In the genomic region with DNA sequence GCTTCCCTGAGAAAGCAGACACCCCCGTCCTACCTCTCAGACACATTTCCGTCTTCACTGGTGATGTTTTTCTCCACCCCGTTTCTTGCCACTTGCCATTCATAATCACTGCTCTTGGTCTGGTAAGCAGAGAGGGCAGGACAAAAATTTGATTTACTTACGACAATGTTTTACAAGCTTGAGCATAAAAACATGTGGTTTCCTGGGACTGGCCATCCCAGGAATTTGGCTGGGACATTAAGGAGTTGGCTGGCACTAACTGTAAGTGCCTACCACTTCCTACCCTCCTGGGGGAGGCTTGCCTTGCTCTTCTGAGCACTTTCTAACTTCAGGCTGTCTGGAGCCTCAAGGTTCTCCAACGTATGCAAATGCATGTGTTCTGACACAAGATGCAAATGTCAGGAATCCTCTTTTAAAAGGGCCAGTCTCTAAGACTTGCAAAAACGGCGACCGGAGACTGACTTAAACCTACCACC, we compare ENCODE assay signal across 10 cellular contexts. TPM values are rescaled to one million over a fixed set of nuclear protein-coding genes. Genes with fewer than 3 reads are reported as not detected.
DNase-seq lines count a peak whose midpoint lies in the region; ATAC-seq and TF ChIP-seq lines count a peak whose summit lies in the region.
"Had no signal": no experiment of that assay in that cellular context is flagged by ENCODE, and none has a peak within 500 bp of the region (broad histone marks: within the 10 kb centered on the region; RNA-seq: fewer than 3 reads in every experiment).

No MANE protein-coding gene starts in this region.

- CTCF ChIA-PET in activated CD4-positive, alpha-beta T cell treated with anti-CD3 and anti-CD28 coated beads, Interleukin-2, amount 10 ng/mL, durations not matched to agents 7 days and 5 days (lab: Charles Lee) = interaction anchor here (1.4 kb wide), 1 partner anchor 14 kb away, joined by 3 read pairs; no protein-coding TSS in a partner anchor

- H3K4me3 ChIP-seq in skeletal muscle satellite cell (ENCODE audit: low read length) = no peak overlapping the region
- H3K4me3 ChIP-seq: gastrocnemius medialis had no signal

- no peaks in the 10 kb centered on the region for H3K9me3 Mint-ChIP-seq in activated CD4-positive, alpha-beta T cell treated with anti-CD3 and anti-CD28 coated beads, Interleukin-2, amount 10 ng/mL, durations not matched to agents 7 days and 5 days
- no peaks in the 10 kb centered on the region for H3K9me3 Mint-ChIP-seq in activated naive CD8-positive, alpha-beta T cell treated with anti-CD3 and anti-CD28 coated beads, Interleukin-2, amount 10 ng/mL, durations not matched to agents 7 days and 5 days

- no peak for TF ChIP-seq CTCF in GM13977 (IDR thresholded peaks at IDR 0.05; ENCODE audit: extremely low read depth, insufficient read depth, missing control alignments)

- peaks cover 27% of the 10 kb centered on the region for H3K4me1 Mint-ChIP-seq in activated CD4-positive, alpha-beta T cell treated with anti-CD3 and anti-CD28 coated beads, Interleukin-2, amount 10 ng/mL, durations not matched to agents 7 days and 5 days
- H3K4me1 Mint-ChIP-seq in activated naive CD8-positive, alpha-beta T cell treated with anti-CD3 and anti-CD28 coated beads, Interleukin-2, amount 10 ng/mL, durations not matched to agents 7 days and 5 days = peaks cover 18% of the 10 kb centered on the region

- H3K36me3 ChIP-seq in skeletal muscle satellite cell (ENCODE audit: insufficient read depth, low read length) = no peaks in the 10 kb centered on the region
- H3K36me3 ChIP-seq: gastrocnemius medialis had no signal

- no peak for DNase-seq in activated CD4-positive, alpha-beta T cell treated with anti-CD3 and anti-CD28 coated beads, Interleukin-2, amount 10 ng/mL, durations not matched to agents 7 days and 5 days
- DNase-seq in activated CD4-positive, alpha-beta T cell treated with anti-CD3 and anti-CD28 coated beads, Interleukin-2, amount 50 U/mL, for 1 hour = no peak
- no peak for DNase-seq in activated naive CD8-positive, alpha-beta T cell treated with anti-CD3 and anti-CD28 coated beads, Interleukin-2, amount 10 ng/mL, durations not matched to agents 7 days and 5 days
- DNase-seq in GM13977 (ENCODE audit: low spot score) = no peak
- no peak for DNase-seq in NCI-H1417 (lab: John Stamatoyannopoulos, UW)
- DNase-seq: gastrocnemius medialis had no signal

- peaks cover 15% of the 10 kb centered on the region for H3K4me1 ChIP-seq in skeletal muscle satellite cell (ENCODE audit: control insufficient read depth, insufficient read depth, low read length)
- H3K4me1 ChIP-seq: gastrocnemius medialis had no signal

- in situ Hi-C loops in GM13977 (cut with MboI; ENCODE audit: low pct_unique_long_range_greater_than_20kb, low sequenced_read_pairs, unreplicated experiment) = no loop called here

- POLR2A ChIA-PET in activated CD4-positive, alpha-beta T cell treated with anti-CD3 and anti-CD28 coated beads, Interleukin-2, amount 10 ng/mL, durations not matched to agents 7 days and 5 days (lab: Charles Lee) = interaction anchor here (0.6 kb wide), 1 partner anchor 229 kb away, joined by 3 read pairs; no protein-coding TSS in a partner anchor
- POLR2A ChIA-PET in activated naive CD8-positive, alpha-beta T cell treated with anti-CD3 and anti-CD28 coated beads, Interleukin-2, amount 10 ng/mL, durations not matched to agents 7 days and 5 days (lab: Charles Lee) = interaction anchor here (0.7 to 1.3 kb wide), 2 partner anchors 28 to 226 kb away, joined by 3 to 6 read pairs; no protein-coding TSS in a partner anchor

- no peaks in the 10 kb centered on the region for H3K9me3 ChIP-seq in skeletal muscle satellite cell (replicated peaks; ENCODE audit: low read length)
- H3K9me3 ChIP-seq: gastrocnemius medialis had no signal

- H3K36me3 Mint-ChIP-seq in activated CD4-positive, alpha-beta T cell treated with anti-CD3 and anti-CD28 coated beads, Interleukin-2, amount 10 ng/mL, durations not matched to agents 7 days and 5 days (ENCODE audit: low read depth) = no peaks in the 10 kb centered on the region
- H3K36me3 Mint-ChIP-seq in activated naive CD8-positive, alpha-beta T cell treated with anti-CD3 and anti-CD28 coated beads, Interleukin-2, amount 10 ng/mL, durations not matched to agents 7 days and 5 days = no peaks in the 10 kb centered on the region

- H3K27me3 Mint-ChIP-seq in activated CD4-positive, alpha-beta T cell treated with anti-CD3 and anti-CD28 coated beads, Interleukin-2, amount 10 ng/mL, durations not matched to agents 7 days and 5 days = peaks cover 2% of the 10 kb centered on the region
- H3K27me3 Mint-ChIP-seq in activated naive CD8-positive, alpha-beta T cell treated with anti-CD3 and anti-CD28 coated beads, Interleukin-2, amount 10 ng/mL, durations not matched to agents 7 days and 5 days = peaks cover 10% of the 10 kb centered on the region

- H3K27me3 ChIP-seq in skeletal muscle satellite cell (ENCODE audit: control insufficient read depth, insufficient read depth, low read length) = peaks cover 9% of the 10 kb centered on the region

- peak overlapping the region; percentile 60 for H3K4me2 ChIP-seq in skeletal muscle satellite cell (ENCODE audit: low read length)

- H3K4me3 Mint-ChIP-seq in activated CD4-positive, alpha-beta T cell treated with anti-CD3 and anti-CD28 coated beads, Interleukin-2, amount 10 ng/mL, durations not matched to agents 7 days and 5 days = peak overlapping the region; percentile 60
- H3K4me3 Mint-ChIP-seq in activated naive CD8-positive, alpha-beta T cell treated with anti-CD3 and anti-CD28 coated beads, Interleukin-2, amount 10 ng/mL, durations not matched to agents 7 days and 5 days = peak overlapping the region; percentile 77

- H3K9ac ChIP-seq in skeletal muscle satellite cell (ENCODE audit: low read depth, low read length) = no peak overlapping the region

- peak; percentile 15 for ATAC-seq in HG02938 (IDR thresholded peaks at IDR 0.05; ENCODE audit: unreplicated experiment)
- ATAC-seq in activated naive CD8-positive, alpha-beta T cell treated with anti-CD3 and anti-CD28 coated beads, Interleukin-2, amount 10 ng/mL, durations not matched to agents 7 days and 5 days (ENCODE audit: low read depth) = peak; percentile 31
- no peak for ATAC-seq in activated CD4-positive, CD25-positive, alpha-beta regulatory T cell treated with anti-CD3 and anti-CD28 coated beads, Interleukin-2, amount 50 U/mL, for 24 hours
- ATAC-seq: gastrocnemius medialis, HCT116 had no signal

- peak overlapping the region; percentile 85 for H3K27ac Mint-ChIP-seq in activated CD4-positive, alpha-beta T cell treated with anti-CD3 and anti-CD28 coated beads, Interleukin-2, amount 10 ng/mL, durations not matched to agents 7 days and 5 days
- no peak overlapping the region for H3K27ac Mint-ChIP-seq in activated naive CD8-positive, alpha-beta T cell treated with anti-CD3 and anti-CD28 coated beads, Interleukin-2, amount 10 ng/mL, durations not matched to agents 7 days and 5 days

RNA-seq across cellular contexts. Expression of gene ZBTB18, which starts 24.2 kb away (rescaled TPM):
- total RNA-seq in activated CD4-positive, alpha-beta T cell treated with anti-CD3 and anti-CD28 coated beads, Interleukin-2, amount 10 ng/mL, durations not matched to agents 7 days and 5 days = 10 to 100 TPM; 18.4 to 19.6 TPM
- 10 to 100 TPM; 24.7 to 26.5 TPM for total RNA-seq in activated naive CD8-positive, alpha-beta T cell treated with anti-CD3 and anti-CD28 coated beads, Interleukin-2, amount 10 ng/mL, durations not matched to agents 7 days and 5 days
- total RNA-seq in skeletal muscle satellite cell (2012; rRNA removed) = 3.0 and 6.6 TPM in 2 replicates

Comparison
In these comparisons a context has a peak if more than half of its experiments do, and no peak if none do; other contexts are left out.
1. ATAC-seq: peak in HG02938 (single experiment) and activated naive CD8-positive, alpha-beta T cell treated with anti-CD3 and anti-CD28 coated beads, Interleukin-2, amount 10 ng/mL, durations not matched to agents 7 days and 5 days (single experiment); none in activated CD4-positive, CD25-positive, alpha-beta regulatory T cell treated with anti-CD3 and anti-CD28 coated beads, Interleukin-2, amount 50 U/mL, for 24 hours (0 of 2).